In the genomic region with DNA sequence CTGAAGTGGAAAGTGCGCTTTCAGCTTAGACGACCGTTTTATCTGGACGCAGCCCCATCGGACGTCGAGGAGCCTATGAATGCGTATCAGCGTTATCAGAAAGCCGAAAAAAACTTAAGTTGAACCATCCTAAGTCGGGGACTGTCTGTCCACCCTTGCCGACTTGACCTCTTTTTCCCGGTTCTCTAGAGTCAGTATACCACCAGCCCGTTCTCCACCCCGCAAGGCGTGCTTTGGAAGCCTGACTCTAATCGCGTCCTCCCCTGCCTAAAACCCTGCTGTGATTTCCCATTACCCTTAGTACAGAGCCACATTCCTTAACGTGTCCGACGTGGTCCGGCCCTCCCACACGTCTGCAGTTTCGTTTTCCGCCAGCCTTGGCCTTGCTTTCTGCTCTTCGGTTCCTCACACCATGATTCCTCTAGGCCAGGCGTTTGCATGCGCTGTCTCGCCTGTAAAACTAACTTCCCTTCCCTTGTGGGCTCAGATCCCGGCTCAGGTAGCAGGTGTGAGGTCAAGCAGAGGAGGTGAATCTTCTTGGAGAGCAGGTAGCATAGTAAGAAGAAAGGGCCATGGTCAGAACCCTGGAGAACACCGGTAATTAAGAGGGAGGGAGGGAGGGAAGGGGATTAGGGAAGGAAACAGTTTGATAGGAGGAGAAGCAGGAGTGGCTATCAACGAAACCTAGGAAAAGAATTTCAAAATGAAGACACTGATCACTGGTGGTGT, we compare ENCODE assay signal across 1 cellular context.
TF ChIP-seq lines count a peak whose summit lies in the region.

No MANE protein-coding gene starts in this region.

TF ChIP-seq in SK-N-SH, 30 proteins besides CTCF, POLR2A, EP300 and RAD21 (continued from another document):
- TF ChIP-seq, protein P1, sequence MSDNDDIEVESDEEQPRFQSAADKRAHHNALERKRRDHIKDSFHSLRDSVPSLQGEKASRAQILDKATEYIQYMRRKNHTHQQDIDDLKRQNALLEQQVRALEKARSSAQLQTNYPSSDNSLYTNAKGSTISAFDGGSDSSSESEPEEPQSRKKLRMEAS (IDR thresholded peaks at IDR 0.05; ENCODE audit: low read depth), result no peak
- TF ChIP-seq RXRA (IDR thresholded peaks at IDR 0.05; ENCODE audit: borderline replicate concordance, low read depth), result no peak
